In genomic region chr1:177431123-177431522, GRCh38 we compare ENCODE assay signal across 24 cellular contexts.
"Had no signal": no experiment of that assay in that cellular context is flagged by ENCODE, and none has a peak within 500 bp of the region (broad histone marks: within the 10 kb centered on the region; RNA-seq: fewer than 3 reads in every experiment).

No MANE protein-coding gene starts in this region.

- ATAC-seq: mucosa of descending colon; naive thymus-derived CD4-positive, alpha-beta T cell; natural killer cell treated with Interleukin-12 subunit alpha and Interleukin-12 subunit beta and Interleukin-15 and Interleukin-18, amount 100 ng/mL, for 72 hours; right lobe of liver; stimulated activated naive B cell treated with anti-CD40 and anti-IgM and Interleukin-4, amounts not matched to agents 10 μg/mL and 1 μg/mL and 100 μg/mL, for 72 hours; stimulated activated naive CD8-positive, alpha-beta T cell treated with anti-CD3 and anti-CD28 coated beads, Interleukin-15, Interleukin-2, amounts not matched to agents 100 U/mL and 50 U/mL, for 24 hours had no signal

- H3K4me3 ChIP-seq: left ventricle myocardium inferior, lung, mucosa of descending colon, ovary, right atrium auricular region, right lobe of liver, smooth muscle cell, stomach, testis, thyroid gland, transverse colon, upper lobe of left lung, vagina had no signal

- H3K27ac ChIP-seq: left ventricle myocardium inferior, ovary, right atrium auricular region, right lobe of liver, stomach, testis, thyroid gland, transverse colon, upper lobe of left lung, vagina had no signal

- H3K27me3 Mint-ChIP-seq: naive thymus-derived CD4-positive, alpha-beta T cell; natural killer cell treated with Interleukin-12 subunit alpha and Interleukin-12 subunit beta and Interleukin-15 and Interleukin-18, amount 100 ng/mL, for 72 hours had no signal

- DNase-seq: hypothalamus; islet precursor cell; left ventricle myocardium inferior; midbrain; mucosa of descending colon; naive thymus-derived CD4-positive, alpha-beta T cell; ovary; right lobe of liver; stimulated activated CD4-positive, alpha-beta T cell treated with anti-CD3 and anti-CD28 coated beads, Interleukin-1b, Interleukin-23, amount 100 ng/mL, for 48 hours; stimulated activated CD4-positive, alpha-beta T cell treated with anti-CD3 and anti-CD28 coated beads, Interleukin-2, amount 100 ng/mL, for 48 hours; stimulated activated CD4-positive, alpha-beta T cell treated with anti-CD3 and anti-CD28 coated beads, Interleukin-4, amount 100 ng/mL, for 4 hours; stimulated activated naive B cell treated with anti-CD40 and anti-IgM and Interleukin-4, amounts not matched to agents 10 μg/mL and 1 μg/mL and 100 μg/mL, for 72 hours; stimulated activated naive CD8-positive, alpha-beta T cell treated with anti-CD3 and anti-CD28 coated beads, Interleukin-15, Interleukin-2, amounts not matched to agents 100 U/mL and 50 U/mL, for 24 hours; stomach; testis; thyroid gland; transverse colon; upper lobe of left lung had no signal

- H3K36me3 ChIP-seq: left ventricle myocardium inferior, ovary, right atrium auricular region, right lobe of liver, stomach, thyroid gland, transverse colon, upper lobe of left lung, vagina had no signal

- H3K4me1 ChIP-seq: left ventricle myocardium inferior, right atrium auricular region, right lobe of liver, stomach, testis, thyroid gland, transverse colon, upper lobe of left lung, vagina had no signal

- H3K4me1 Mint-ChIP-seq: naive thymus-derived CD4-positive, alpha-beta T cell; stimulated activated naive B cell treated with anti-CD40 and anti-IgM and Interleukin-4, amounts not matched to agents 10 μg/mL and 1 μg/mL and 100 μg/mL, for 72 hours had no signal

- H3K27ac Mint-ChIP-seq: naive thymus-derived CD4-positive, alpha-beta T cell; natural killer cell treated with Interleukin-12 subunit alpha and Interleukin-12 subunit beta and Interleukin-15 and Interleukin-18, amount 100 ng/mL, for 72 hours; progenitor cell of endocrine pancreas; stimulated activated naive B cell treated with anti-CD40 and anti-IgM and Interleukin-4, amounts not matched to agents 10 μg/mL and 1 μg/mL and 100 μg/mL, for 72 hours had no signal

- H3K9me3 ChIP-seq: left ventricle myocardium inferior, mucosa of descending colon, ovary, right atrium auricular region, right lobe of liver, stomach, testis, thyroid gland, transverse colon, upper lobe of left lung, vagina had no signal

- H3K36me3 Mint-ChIP-seq: naive thymus-derived CD4-positive, alpha-beta T cell; stimulated activated naive B cell treated with anti-CD40 and anti-IgM and Interleukin-4, amounts not matched to agents 10 μg/mL and 1 μg/mL and 100 μg/mL, for 72 hours had no signal

- H3K27me3 ChIP-seq: ovary, right atrium auricular region, right lobe of liver, stomach, testis, thyroid gland, transverse colon, upper lobe of left lung, vagina had no signal

- H3K4me2 ChIP-seq: smooth muscle cell had no signal

- H3K4me3 Mint-ChIP-seq: naive thymus-derived CD4-positive, alpha-beta T cell; natural killer cell treated with Interleukin-12 subunit alpha and Interleukin-12 subunit beta and Interleukin-15 and Interleukin-18, amount 100 ng/mL, for 72 hours; stimulated activated naive B cell treated with anti-CD40 and anti-IgM and Interleukin-4, amounts not matched to agents 10 μg/mL and 1 μg/mL and 100 μg/mL, for 72 hours had no signal
